ENCODE assay signal across 20 cellular contexts in the genomic region with DNA sequence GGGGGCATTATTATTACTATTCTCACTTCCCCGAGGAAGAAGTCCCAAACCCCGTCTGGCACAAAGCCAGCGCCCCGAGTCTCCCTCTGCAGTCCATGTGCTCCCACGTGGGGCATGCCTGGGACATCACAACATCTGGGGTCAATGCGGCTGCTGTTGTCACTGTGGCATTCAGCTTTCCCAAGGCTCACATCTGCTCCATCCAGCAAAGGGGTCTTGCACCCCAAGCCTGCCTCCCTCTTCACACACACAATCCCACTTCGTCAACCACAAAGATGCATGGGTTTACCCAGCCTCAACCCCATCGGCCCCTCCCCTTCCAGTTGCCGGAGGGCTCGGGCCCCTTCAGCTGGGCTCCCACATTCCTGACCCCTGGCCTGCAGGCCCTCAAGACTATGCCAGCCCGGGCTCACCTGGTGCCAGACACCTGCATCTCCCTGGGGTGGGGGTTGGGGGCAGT. TPM values are rescaled to one million over a fixed set of nuclear protein-coding genes. Genes with fewer than 3 reads are reported as not detected.
DNase-seq lines count a peak whose midpoint lies in the region; ATAC-seq, FAIRE-seq and TF ChIP-seq lines count a peak whose summit lies in the region.
"Had no signal": no experiment of that assay in that cellular context is flagged by ENCODE, and none has a peak within 500 bp of the region (broad histone marks: within the 10 kb centered on the region; RNA-seq: fewer than 3 reads in every experiment).

No MANE protein-coding gene starts in this region.

- no peak overlapping the region for H2BK120ac ChIP-seq in H1 (replicated peaks; ENCODE audit: low read depth, low read length)

- peak overlapping the region; percentile 85 for H3K4ac ChIP-seq in H1 (replicated peaks; ENCODE audit: insufficient read length, low read depth, low read length)

- H2AFZ ChIP-seq in H1 (ENCODE audit: low read length): no peak overlapping the region
- H2AFZ ChIP-seq in GM23248: no peak overlapping the region

- no peak overlapping the region for H3K56ac ChIP-seq in H1 (replicated peaks; ENCODE audit: insufficient read length, low read depth, low read length)

- no peaks in the 10 kb centered on the region for H4K20me1 ChIP-seq in H1 (replicated peaks in 1 of 2; ENCODE audit: control insufficient read depth in 1 of 2, insufficient read depth in 2 of 2, low read length in 2 of 2)
- H4K20me1 ChIP-seq in GM23248 (ENCODE audit: insufficient read depth): no peaks in the 10 kb centered on the region

- no peaks in the 10 kb centered on the region for H3F3A ChIP-seq in GM23248 (ENCODE audit: insufficient read depth)

- no peak for ATAC-seq in stimulated activated effector memory CD8-positive, alpha-beta T cell treated with anti-CD3 and anti-CD28 coated beads, Interleukin-12 subunit alpha, Interleukin-12 subunit beta, amount 100 ng/mL, for 72 hours
- no peak for ATAC-seq in HG03565 (IDR thresholded peaks at IDR 0.05; ENCODE audit: unreplicated experiment)

- no peak for TF ChIP-seq RAD21 in H1 (IDR thresholded peaks at IDR 0.05 in 1 of 2, conservative IDR thresholded peaks at IDR 0.05 in 1 of 2; ENCODE audit: low read depth in 2 of 2, low read length in 2 of 2)

- TF ChIP-seq POLR2A in H1 (IDR thresholded peaks at IDR 0.05; ENCODE audit: control extremely low read depth in 1 of 2, low read depth in 2 of 2, low read length in 2 of 2): no peak

- H2BK20ac ChIP-seq in H1 (ENCODE audit: low read length): no peak overlapping the region

- DNase-seq in HFF-Myc (ENCODE audit: extremely low read depth, low read depth) (peak; percentile 24), H1 (ENCODE audit: low read depth in 1 of 2, low spot score in 2 of 2) (no peak), GM23248 (no peak), osteocyte (ENCODE audit: extremely low spot score, unreplicated experiment) (no peak)
- no peak for DNase-seq in stimulated activated effector memory CD8-positive, alpha-beta T cell treated with anti-CD3 and anti-CD28 coated beads, Interleukin-12 subunit alpha, Interleukin-12 subunit beta, amount 100 ng/mL, for 72 hours (ENCODE audit: low spot score in 2 of 2)
- DNase-seq: ACHN; CD4-positive, alpha-beta memory T cell; DMS153; DMS79; GDM1; HCEC 1CT; HFFc6; IMR-90; KBM-7 had no signal

- H2BK5ac ChIP-seq in H1 (ENCODE audit: low read depth, low read length): no peak overlapping the region

- no peaks in the 10 kb centered on the region for H3K9me3 Mint-ChIP-seq in stimulated activated effector memory CD8-positive, alpha-beta T cell treated with anti-CD3 and anti-CD28 coated beads, Interleukin-12 subunit alpha, Interleukin-12 subunit beta, amount 100 ng/mL, for 72 hours
- H3K9me3 Mint-ChIP-seq in osteocyte (ENCODE audit: unreplicated experiment): no peaks in the 10 kb centered on the region
- H3K9me3 Mint-ChIP-seq: CD14-positive monocyte; CD4-positive, alpha-beta memory T cell; HFFc6 had no signal

- H3K4me3 ChIP-seq in HFF-Myc (replicated peaks; ENCODE audit: low read depth, low read length) (no peak overlapping the region), H1 (ENCODE audit: extremely low read depth in 1 of 4, insufficient read depth in 2 of 4, low read depth in 3 of 4, low read length in 4 of 4) (no peak overlapping the region), GM23248 (no peak overlapping the region)

- H3K9me3 ChIP-seq in H1 (ENCODE audit: insufficient read depth in 2 of 2, low read depth in 1 of 2, low read length in 1 of 2) (no peaks in the 10 kb centered on the region), GM23248 (ENCODE audit: low read depth) (no peaks in the 10 kb centered on the region)

- POLR2A ChIA-PET in H1 (lab: Charles Lee; ENCODE audit: partially characterized antibody): interaction anchor here (1.1 to 1.2 kb wide), 3 partner anchors 8 to 28 kb away, joined by 3 read pairs; partner anchors contain the start of gene DGCR6L

- H3K27ac Mint-ChIP-seq in stimulated activated effector memory CD8-positive, alpha-beta T cell treated with anti-CD3 and anti-CD28 coated beads, Interleukin-12 subunit alpha, Interleukin-12 subunit beta, amount 100 ng/mL, for 72 hours: peak overlapping the region; percentile 19
- no peak overlapping the region for H3K27ac Mint-ChIP-seq in osteocyte (ENCODE audit: unreplicated experiment)
- H3K27ac Mint-ChIP-seq: CD14-positive monocyte; CD4-positive, alpha-beta memory T cell; HFFc6 had no signal

- no peak overlapping the region for H4K91ac ChIP-seq in H1 (replicated peaks; ENCODE audit: insufficient read length, low read length)

- H3K79me2 ChIP-seq in H1 (ENCODE audit: control insufficient read depth in 1 of 2, insufficient read depth in 2 of 2, low read length in 2 of 2) (no peaks in the 10 kb centered on the region), GM23248 (ENCODE audit: insufficient read depth) (no peaks in the 10 kb centered on the region)

- no peak for TF ChIP-seq EP300 in H1 (IDR thresholded peaks at IDR 0.05; ENCODE audit: borderline replicate concordance in 1 of 2, low read depth in 2 of 2, low read length in 2 of 2)

- no peak overlapping the region for H3K9ac ChIP-seq in H1 (replicated peaks in 1 of 4; ENCODE audit: extremely low read depth in 1 of 4, low read depth in 3 of 4, low read length in 3 of 4)
- H3K9ac ChIP-seq in GM23248: no peak overlapping the region

- H2AK5ac ChIP-seq in H1 (ENCODE audit: low read depth, low read length): no peak overlapping the region

- no peak overlapping the region for H4K5ac ChIP-seq in H1 (ENCODE audit: insufficient read length, low read depth, low read length)

- no peaks in the 10 kb centered on the region for H3K79me1 ChIP-seq in H1 (ENCODE audit: low read depth, low read length)

- no peaks in the 10 kb centered on the region for H3K4me1 Mint-ChIP-seq in stimulated activated effector memory CD8-positive, alpha-beta T cell treated with anti-CD3 and anti-CD28 coated beads, Interleukin-12 subunit alpha, Interleukin-12 subunit beta, amount 100 ng/mL, for 72 hours
- H3K4me1 Mint-ChIP-seq in osteocyte (ENCODE audit: unreplicated experiment): no peaks in the 10 kb centered on the region

- WGBS in H1 (ENCODE audit: extremely low coverage in 1 of 2, insufficient coverage in 1 of 2, insufficient read length in 1 of 2, insufficient replicate concordance in 2 of 2, low coverage in 1 of 2, low lambda C conversion rate in 2 of 2, missing lambda C conversion rate in 1 of 2), 2 experiments: 90% methylated on average over 9 of the region's 11 CpGs; no CpG with 5 or more reads in 1 of the 2 experiments
- 14 to 16% methylated on average over 11 of the region's 11 CpGs for WGBS in GM23248 (ENCODE audit: low coverage in 1 of 2, low lambda C conversion rate in 2 of 2, missing lambda C conversion rate in 2 of 2), 2 experiments

- in situ Hi-C loops in GM23248 (cut with MboI): loop anchor here (25.0 kb wide), 1 partner anchor 304 kb away; no protein-coding TSS in a partner anchor

- no peaks in the 10 kb centered on the region for H3K36me3 ChIP-seq in H1 (ENCODE audit: control insufficient read depth in 2 of 4, insufficient read depth in 4 of 4, low read length in 3 of 4)
- H3K36me3 ChIP-seq in GM23248 (ENCODE audit: low read depth): no peaks in the 10 kb centered on the region

- no peak overlapping the region for H4K8ac ChIP-seq in H1 (ENCODE audit: extremely low read depth, insufficient read depth, low read length)

- CTCF ChIA-PET in H1 (lab: Charles Lee; ENCODE audit: partially characterized antibody): interaction anchor here (0.8 to 11.5 kb wide), 7 partner anchors 26 to 165 kb away, joined by 3 to 98 read pairs (median 4); no protein-coding TSS in a partner anchor

- H3K14ac ChIP-seq in H1 (ENCODE audit: insufficient read length): no peak overlapping the region

- 0 out of 7 replicates have a peak, but pooled peaks cover 0 to 2% (median under 1%) of the 10 kb centered on the region in 4 experiments for H3K27me3 ChIP-seq in H1 (replicated peaks in 1 of 4; ENCODE audit: control insufficient read depth in 3 of 4, extremely low read depth in 1 of 4, insufficient read depth in 3 of 4, low read length in 3 of 4)
- peaks cover 6% of the 10 kb centered on the region for H3K27me3 ChIP-seq in GM23248 (replicated peaks; ENCODE audit: insufficient read depth)

- H3K4me1 ChIP-seq in H1 (replicated peaks in 1 of 4; ENCODE audit: control insufficient read depth in 3 of 4, insufficient read depth in 4 of 4, low read length in 3 of 4) (peaks cover 0 to 5% (median under 1%) of the 10 kb centered on the region in 4 experiments; a peak in 2 of 7 replicates), GM23248 (ENCODE audit: insufficient read depth) (no peaks in the 10 kb centered on the region)

- H3K4me2 ChIP-seq in H1 (ENCODE audit: insufficient read depth in 1 of 2, low read depth in 2 of 2, low read length in 2 of 2): no peak overlapping the region
- H3K4me2 ChIP-seq in GM23248 (ENCODE audit: unreplicated experiment): no peak overlapping the region

- no peaks in the 10 kb centered on the region for H3K36me3 Mint-ChIP-seq in stimulated activated effector memory CD8-positive, alpha-beta T cell treated with anti-CD3 and anti-CD28 coated beads, Interleukin-12 subunit alpha, Interleukin-12 subunit beta, amount 100 ng/mL, for 72 hours
- no peaks in the 10 kb centered on the region for H3K36me3 Mint-ChIP-seq in osteocyte (ENCODE audit: unreplicated experiment)
- H3K36me3 Mint-ChIP-seq: CD14-positive monocyte; CD4-positive, alpha-beta memory T cell had no signal

- TF ChIP-seq CTCF in HFF-Myc (IDR thresholded peaks at IDR 0.05; ENCODE audit: low read depth, low read length, missing control alignments) (no peak), H1 (IDR thresholded peaks at IDR 0.05; ENCODE audit: control extremely low read depth in 1 of 3, insufficient read depth in 1 of 3, low read depth in 1 of 3, low read length in 3 of 3) (no peak), osteocyte (IDR thresholded peaks at IDR 0.05) (no peak)

- H3K27me3 Mint-ChIP-seq in osteocyte (ENCODE audit: unreplicated experiment): peaks cover 20% of the 10 kb centered on the region
- H3K27me3 Mint-ChIP-seq: CD4-positive, alpha-beta memory T cell had no signal

- no peak overlapping the region for H3K27ac ChIP-seq in H1 (ENCODE audit: low read depth, low read length)
- no peak overlapping the region for H3K27ac ChIP-seq in GM23248

- H3K23me2 ChIP-seq in H1 (ENCODE audit: low read depth, low read length): no peaks in the 10 kb centered on the region

- no peak overlapping the region for H3K18ac ChIP-seq in H1 (ENCODE audit: extremely low read depth, low read length)

- H3K9me2 ChIP-seq in GM23248 (ENCODE audit: insufficient read depth): no peaks in the 10 kb centered on the region

- H3K4me3 Mint-ChIP-seq in stimulated activated effector memory CD8-positive, alpha-beta T cell treated with anti-CD3 and anti-CD28 coated beads, Interleukin-12 subunit alpha, Interleukin-12 subunit beta, amount 100 ng/mL, for 72 hours: no peak overlapping the region
- no peak overlapping the region for H3K4me3 Mint-ChIP-seq in osteocyte (ENCODE audit: unreplicated experiment)
- H3K4me3 Mint-ChIP-seq: CD14-positive monocyte; CD4-positive, alpha-beta memory T cell; HFFc6 had no signal

- H2BK15ac ChIP-seq in H1 (ENCODE audit: low read length): no peak overlapping the region

- H2BK12ac ChIP-seq in H1 (ENCODE audit: low read depth, low read length): no peak overlapping the region

- no peak for FAIRE-seq in H1 (lab: Jason Lieb, UNC)
- FAIRE-seq: A204.1, GM12892, GM18507, HTR-8/SVneo had no signal

- no peak overlapping the region for H3K23ac ChIP-seq in H1 (ENCODE audit: insufficient read length)

RNA-seq across cellular contexts. Expression of gene RTN4R, which starts 23.5 kb away (rescaled TPM):
- total RNA-seq in H1 (2021; fragmentation: NEBNext Ultra II Directional; extraction: Animal tissue kit (Norgen Biotek cat#: 25700)): 21.8 and 22.5 TPM in 2 replicates
- polyA plus RNA-seq in H1 (2011; rRNA removed) (41.3 and 51.5 TPM in 2 replicates), GM23248 (2016; fragmentation: Nextera tagmentation; extraction: Ambion mirVana) (0.25 and 0.47 TPM in 2 replicates)
- polyA plus RNA-seq in H1 (2011; cell fraction: cytosol; rRNA removed): 24.6 TPM
- polyA plus RNA-seq in H1 (2011; cell fraction: nucleus; rRNA removed): 24.0 TPM
- polyA plus RNA-seq in H1 (2012, experiment 1 of 2): 11.0 to 25.6 TPM (median 23.1 TPM) in 4 replicates
- polyA plus RNA-seq in H1 (2012, experiment 2 of 2): 19.1 TPM
- 30.2 TPM for polyA plus RNA-seq in H1 (2013, experiment 1 of 2)
- 29.2 TPM for polyA plus RNA-seq in H1 (2013, experiment 2 of 2)
- polyA minus RNA-seq in H1 (2011; rRNA and poly(A)+ RNA removed): 10.5 and 13.6 TPM in 2 replicates
- 23.1 TPM for polyA minus RNA-seq in H1 (2011; cell fraction: cytosol; rRNA and poly(A)+ RNA removed)
- 9.8 TPM for polyA minus RNA-seq in H1 (2011; cell fraction: nucleus; rRNA and poly(A)+ RNA removed)
- total RNA-seq in GM23248 (2014; rRNA removed; shearing (Covaris generic)): 1.4 TPM in 1 of 2 replicates, not detected in the other
- total RNA-seq in osteocyte: 1.5 and 2.1 TPM in 2 replicates
- polyA plus RNA-seq: CD14-positive monocyte had no signal

RNA-seq across cellular contexts. Expression of gene DGCR6L, which starts 28.2 kb away (rescaled TPM):
- total RNA-seq in H1 (2021; fragmentation: NEBNext Ultra II Directional; extraction: Animal tissue kit (Norgen Biotek cat#: 25700)): 41.9 and 43.6 TPM in 2 replicates
- polyA plus RNA-seq in H1 (2011; rRNA removed): 72.6 and 93.5 TPM in 2 replicates
- polyA plus RNA-seq in H1 (2011; cell fraction: cytosol; rRNA removed): 82.8 TPM
- 56.9 TPM for polyA plus RNA-seq in H1 (2011; cell fraction: nucleus; rRNA removed)
- polyA plus RNA-seq in H1 (2012, experiment 1 of 2): 26.0 to 54.5 TPM (median 49.4 TPM) in 4 replicates
- 59.2 TPM for polyA plus RNA-seq in H1 (2012, experiment 2 of 2)
- 26.6 TPM for polyA plus RNA-seq in H1 (2013, experiment 1 of 2)
- 25.1 TPM for polyA plus RNA-seq in H1 (2013, experiment 2 of 2)
- polyA minus RNA-seq in H1 (2011; rRNA and poly(A)+ RNA removed): 12.0 and 15.2 TPM in 2 replicates
- polyA minus RNA-seq in H1 (2011; cell fraction: cytosol; rRNA and poly(A)+ RNA removed): 18.9 TPM
- polyA minus RNA-seq in H1 (2011; cell fraction: nucleus; rRNA and poly(A)+ RNA removed): 16.5 TPM
- total RNA-seq in GM23248 (2014; rRNA removed; shearing (Covaris generic)): 73.3 and 84.6 TPM in 2 replicates
- 111 and 114 TPM in 2 replicates for polyA plus RNA-seq in GM23248 (2016; fragmentation: Nextera tagmentation; extraction: Ambion mirVana)
- 55.0 and 59.4 TPM in 2 replicates for total RNA-seq in osteocyte
